8 cellular contexts compared by ENCODE assay signal in genomic region chr2:36246320-36246990, GRCh38.
DNase-seq lines count a peak whose midpoint lies in the region; ATAC-seq and TF ChIP-seq lines count a peak whose summit lies in the region.

No MANE protein-coding gene starts in this region.

- DNase-seq in astrocyte of the spinal cord (ENCODE audit: low read depth, low spot score) (peak; percentile 56), SW 1271 (lab: John Stamatoyannopoulos, UW) (no peak), AG20443 (ENCODE audit: low spot score) (no peak), left colon (no peak)
- DNase-seq in activated CD4-positive, CD25-positive, alpha-beta regulatory T cell (lab: John Stamatoyannopoulos, UW): no peak

- ATAC-seq in GM18498 (IDR thresholded peaks at IDR 0.05; ENCODE audit: unreplicated experiment) (peak; percentile 85), GM21515 (IDR thresholded peaks at IDR 0.05; ENCODE audit: unreplicated experiment) (peak; percentile 89), HG03521 (IDR thresholded peaks at IDR 0.05; ENCODE audit: unreplicated experiment) (peak; percentile 79), left colon (no peak)

- intact Hi-C loops in left colon (cut with DNase I, micrococcal nuclease): no loop called here

- in situ Hi-C loops in astrocyte of the spinal cord (cut with HindIII; ENCODE audit: low sequenced_read_pairs): no loop called here

- TF ChIP-seq CTCF in astrocyte of the spinal cord (IDR thresholded peaks at IDR 0.05; ENCODE audit: low read depth, low read length): no peak

- H3K4me3 ChIP-seq in astrocyte of the spinal cord (ENCODE audit: low read depth, low read length): no peak overlapping the region
